In genomic region chr5:99019812-99020697, GRCh38 we compare ENCODE assay signal across 9 cellular contexts.
A peak's percentile ranks its signal among the peaks of the same experiment; 100 is the strongest.
DNase-seq lines count a peak whose midpoint lies in the region; ATAC-seq, FAIRE-seq and TF ChIP-seq lines count a peak whose summit lies in the region.
"Had no signal": no experiment of that assay in that cellular context is flagged by ENCODE, and none has a peak within 500 bp of the region (broad histone marks: within the 10 kb centered on the region; RNA-seq: fewer than 3 reads in every experiment).

No MANE protein-coding gene starts in this region.

- no peak for TF ChIP-seq CTCF in GM13977 (IDR thresholded peaks at IDR 0.05; ENCODE audit: extremely low read depth, insufficient read depth, missing control alignments)
- TF ChIP-seq CTCF in CD8-positive, alpha-beta T cell (IDR thresholded peaks at IDR 0.05): no peak

- intact Hi-C loops in CD8-positive, alpha-beta T cell (cut with DNase I, micrococcal nuclease): no loop called here

- POLR2A ChIA-PET in CD8-positive, alpha-beta T cell (lab: Charles Lee): no interaction called here

- no peak for FAIRE-seq in frontal cortex (lab: Jason Lieb, UNC)

- peaks cover 3% of the 10 kb centered on the region for H3K4me1 Mint-ChIP-seq in CD8-positive, alpha-beta T cell (ENCODE audit: low read depth)

- H3K9me3 ChIP-seq in CD8-positive, alpha-beta T cell (ENCODE audit: low read length): no peaks in the 10 kb centered on the region

- no peaks in the 10 kb centered on the region for H3K27me3 Mint-ChIP-seq in CD8-positive, alpha-beta T cell (ENCODE audit: low read depth)
- H3K27me3 Mint-ChIP-seq: naive B cell had no signal

- no peak overlapping the region for H3K4me3 Mint-ChIP-seq in CD8-positive, alpha-beta T cell
- H3K4me3 Mint-ChIP-seq: naive B cell had no signal

- H3K36me3 Mint-ChIP-seq in CD8-positive, alpha-beta T cell: no peaks in the 10 kb centered on the region
- H3K36me3 Mint-ChIP-seq: naive B cell had no signal

- CTCF ChIA-PET in CD8-positive, alpha-beta T cell (lab: Charles Lee): interaction anchor here (1.2 kb wide), 1 partner anchor 115 kb away, joined by 3 read pairs; no protein-coding TSS in a partner anchor

- H3K36me3 ChIP-seq in CD8-positive, alpha-beta T cell (ENCODE audit: insufficient read depth, low read length): no peaks in the 10 kb centered on the region

- no peak overlapping the region for H3K27ac ChIP-seq in CD8-positive, alpha-beta T cell (ENCODE audit: low read depth, low read length)

- H3K27me3 ChIP-seq in CD8-positive, alpha-beta T cell (ENCODE audit: insufficient read depth, low read length): no peaks in the 10 kb centered on the region

- no peaks in the 10 kb centered on the region for H3K4me1 ChIP-seq in CD8-positive, alpha-beta T cell (ENCODE audit: insufficient read depth, low read length)

- H3K9me3 Mint-ChIP-seq in CD8-positive, alpha-beta T cell: no peaks in the 10 kb centered on the region
- H3K9me3 Mint-ChIP-seq: naive B cell had no signal

- no peak overlapping the region for H3K4me3 ChIP-seq in CD8-positive, alpha-beta T cell (ENCODE audit: low read depth, low read length)

- H3K27ac Mint-ChIP-seq in CD8-positive, alpha-beta T cell: no peak overlapping the region

- DNase-seq in SK-MEL-5 (ENCODE audit: low read depth, low spot score) (peak; percentile 94), kidney tubule cell (ENCODE audit: low spot score) (peak; percentile 83), frontal cortex (ENCODE audit: low spot score in 2 of 2) (no peak), GM13977 (ENCODE audit: low spot score) (no peak)
- no peak for DNase-seq in CD8-positive, alpha-beta T cell
- DNase-seq: naive B cell had no signal

- peak; percentile 80 for ATAC-seq in GM18511 (IDR thresholded peaks at IDR 0.05; ENCODE audit: unreplicated experiment)
- ATAC-seq in HG03135 (IDR thresholded peaks at IDR 0.05; ENCODE audit: unreplicated experiment): peak; percentile 56
- ATAC-seq in HG03159 (IDR thresholded peaks at IDR 0.05; ENCODE audit: unreplicated experiment): no peak
- ATAC-seq in CD8-positive, alpha-beta T cell: no peak

- in situ Hi-C loops in SK-MEL-5 (cut with HindIII; ENCODE audit: low pct_unique_long_range_greater_than_20kb, low sequenced_read_pairs) (no loop called here), GM13977 (cut with MboI; ENCODE audit: low pct_unique_long_range_greater_than_20kb, low sequenced_read_pairs, unreplicated experiment) (no loop called here)

Comparison
In these comparisons a context has a peak if more than half of its experiments do, and no peak if none do; other contexts are left out.
1. ATAC-seq: peak in GM18511 (single experiment) and HG03135 (single experiment); none in HG03159 (single experiment) and CD8-positive, alpha-beta T cell (single experiment).
2. DNase-seq: peak in SK-MEL-5 (single experiment) and kidney tubule cell (single experiment); none in frontal cortex (0 of 2), GM13977 (single experiment) and CD8-positive, alpha-beta T cell (0 of 7).